ENCODE assay signal across 1 cellular context in genomic region chr13:74128171-74128767, GRCh38.
TF ChIP-seq lines count a peak whose summit lies in the region.

No MANE protein-coding gene starts in this region.

TF ChIP-seq in liver, 16 proteins besides CTCF, POLR2A, EP300 and RAD21 (continued from another document):
- TF ChIP-seq HNF4G (IDR thresholded peaks at IDR 0.05), result no peak
- peak; percentile 47 for TF ChIP-seq NR2F2 (IDR thresholded peaks at IDR 0.05)
- no peak for TF ChIP-seq FOXA1 (IDR thresholded peaks at IDR 0.05)
- TF ChIP-seq ZBTB33 (IDR thresholded peaks at IDR 0.05), result no peak
